In the genomic region with DNA sequence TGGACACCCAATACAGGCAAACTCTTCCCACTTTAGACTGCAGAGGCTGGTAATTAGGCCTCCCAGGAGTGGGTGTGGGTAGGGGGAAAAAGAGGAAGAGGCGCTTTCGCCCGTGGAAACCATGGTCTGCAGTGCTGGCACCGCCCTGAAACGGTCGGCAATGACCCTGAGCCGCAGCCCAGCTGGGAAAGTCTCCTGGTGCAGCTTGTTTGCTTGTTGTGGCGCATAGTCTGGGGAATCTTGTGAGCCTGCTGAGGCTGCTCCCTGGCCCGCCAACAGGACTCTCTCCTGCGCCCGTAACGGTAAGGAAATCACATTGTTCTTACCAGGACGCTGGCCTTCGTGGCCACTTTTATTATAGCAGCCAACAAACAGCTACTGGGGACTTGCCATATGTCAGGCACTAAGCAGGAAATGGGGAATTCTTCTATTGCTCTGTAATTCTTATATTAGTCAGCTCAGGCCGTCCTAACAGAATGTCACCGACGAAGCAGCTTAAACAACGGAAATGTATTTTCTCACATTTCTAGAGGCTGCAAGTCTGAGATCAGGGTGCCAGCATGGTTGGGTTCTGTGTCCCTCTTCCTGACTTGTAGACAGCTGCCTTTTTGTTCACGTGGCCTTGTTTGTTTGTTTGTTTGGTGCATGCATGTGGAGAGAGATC, we compare ENCODE assay signal across 8 cellular contexts. TPM values are rescaled to one million over a fixed set of nuclear protein-coding genes. Genes with fewer than 3 reads are reported as not detected.
A peak's percentile ranks its signal among the peaks of the same experiment; 100 is the strongest.
DNase-seq lines count a peak whose midpoint lies in the region; ATAC-seq and TF ChIP-seq lines count a peak whose summit lies in the region.

No MANE protein-coding gene starts in this region.

- no peak for TF ChIP-seq CTCF in AG09309 (IDR thresholded peaks at IDR 0.05; ENCODE audit: control insufficient read depth, insufficient read depth, low read depth, low read length, missing control alignments)
- TF ChIP-seq CTCF in SK-N-SH (IDR thresholded peaks at IDR 0.05): no peak

- POLR2A ChIA-PET in SK-N-SH (lab: Yijun Ruan, JAX): interaction anchor here (0.6 kb wide), 2 partner anchors 340 to 854 kb away, joined by 3 to 10 read pairs; a partner anchor contains a TSS

- no peaks in the 10 kb centered on the region for H3K9me3 Mint-ChIP-seq in immature natural killer cell
- no peaks in the 10 kb centered on the region for H3K9me3 Mint-ChIP-seq in T-helper 2 cell treated with Interferon-gamma antibody and Interleukin-4, amounts not matched to agents 5 μg/mL and 100 μg/mL, for 36 hours

- H4K20me1 ChIP-seq in SK-N-SH (ENCODE audit: insufficient read depth): no peaks in the 10 kb centered on the region

- ATAC-seq in GM21390 (IDR thresholded peaks at IDR 0.05; ENCODE audit: unreplicated experiment) (peak; percentile 77), HG03159 (IDR thresholded peaks at IDR 0.05; ENCODE audit: unreplicated experiment) (no peak)

- H3K79me2 ChIP-seq in SK-N-SH (ENCODE audit: insufficient read depth): no peaks in the 10 kb centered on the region

- H2AFZ ChIP-seq in SK-N-SH (ENCODE audit: low read depth): peak overlapping the region; percentile 64; the same call in 1 of the 2 replicates

- H3K27me3 ChIP-seq in SK-N-SH (ENCODE audit: insufficient read depth): no peaks in the 10 kb centered on the region

- DNase-seq in AG09309 (ENCODE audit: low read depth): peak; percentile 47
- no peak for DNase-seq in SK-N-SH
- peak; percentile 53 to 59 (median 54) for DNase-seq in immature natural killer cell
- DNase-seq in NCI-H2227 treated with DMSO at 0.1 percent for 48 hours (lab: John Stamatoyannopoulos, UW): no peak
- DNase-seq in T-helper 2 cell treated with Interferon-gamma antibody and Interleukin-4, amounts not matched to agents 5 μg/mL and 100 μg/mL, for 36 hours (ENCODE audit: low spot score): no peak
- DNase-seq in NCI-H1092 (lab: John Stamatoyannopoulos, UW): no peak

- no peak for TF ChIP-seq RAD21 in SK-N-SH (IDR thresholded peaks at IDR 0.05; ENCODE audit: low read length)

- peak overlapping the region in 1 of 2 experiments; percentile 42; a peak in 2 of 4 replicates for H3K27ac ChIP-seq in SK-N-SH (ENCODE audit: low read depth in 2 of 2, low read length in 1 of 2)

- H3F3A ChIP-seq in SK-N-SH (replicated peaks; ENCODE audit: insufficient read depth): no peaks in the 10 kb centered on the region

- H3K9me3 ChIP-seq in SK-N-SH: no peaks in the 10 kb centered on the region

- H3K4me3 ChIP-seq in AG09309 (ENCODE audit: control insufficient read depth, low read depth, low read length) (no peak overlapping the region), SK-N-SH (ENCODE audit: low read depth in 2 of 2, low read length in 1 of 2) (no peak overlapping the region)

- TF ChIP-seq EP300 in SK-N-SH (IDR thresholded peaks at IDR 0.05; ENCODE audit: borderline replicate concordance in 1 of 2, low read depth in 1 of 2, low read length in 1 of 2): no peak

- peaks cover 42 to 43% of the 10 kb centered on the region in 2 donors for H3K4me1 Mint-ChIP-seq in immature natural killer cell
- no peaks in the 10 kb centered on the region for H3K4me1 Mint-ChIP-seq in T-helper 2 cell treated with Interferon-gamma antibody and Interleukin-4, amounts not matched to agents 5 μg/mL and 100 μg/mL, for 36 hours (ENCODE audit: low read depth)

- peak overlapping the region; percentile 84 to 97 (median 94) for H3K27ac Mint-ChIP-seq in immature natural killer cell
- H3K27ac Mint-ChIP-seq in T-helper 2 cell treated with Interferon-gamma antibody and Interleukin-4, amounts not matched to agents 5 μg/mL and 100 μg/mL, for 36 hours: no peak overlapping the region

- peak overlapping the region; percentile 59 to 79 (median 75) for H3K4me3 Mint-ChIP-seq in immature natural killer cell
- H3K4me3 Mint-ChIP-seq in T-helper 2 cell treated with Interferon-gamma antibody and Interleukin-4, amounts not matched to agents 5 μg/mL and 100 μg/mL, for 36 hours: no peak overlapping the region

- H3K36me3 Mint-ChIP-seq in immature natural killer cell: no peaks in the 10 kb centered on the region
- no peaks in the 10 kb centered on the region for H3K36me3 Mint-ChIP-seq in T-helper 2 cell treated with Interferon-gamma antibody and Interleukin-4, amounts not matched to agents 5 μg/mL and 100 μg/mL, for 36 hours (ENCODE audit: low read depth)

- peaks cover 5 to 9% (median 6%) of the 10 kb centered on the region in 3 donors for H3K27me3 Mint-ChIP-seq in immature natural killer cell (ENCODE audit: low read depth in 3 of 3)
- no peaks in the 10 kb centered on the region for H3K27me3 Mint-ChIP-seq in T-helper 2 cell treated with Interferon-gamma antibody and Interleukin-4, amounts not matched to agents 5 μg/mL and 100 μg/mL, for 36 hours (ENCODE audit: low read depth)

- peaks cover 0 to 4% of the 10 kb centered on the region in 2 experiments; a peak in 1 of 4 replicates for H3K4me1 ChIP-seq in SK-N-SH (ENCODE audit: control insufficient read depth in 1 of 2, insufficient read depth in 2 of 2, low read depth in 1 of 2, low read length in 1 of 2)

- H3K36me3 ChIP-seq in SK-N-SH (replicated peaks in 1 of 2; ENCODE audit: control insufficient read depth in 1 of 2, insufficient read depth in 2 of 2, low read length in 1 of 2): no peaks in the 10 kb centered on the region

- no peaks in the 10 kb centered on the region for H3K9me2 ChIP-seq in SK-N-SH

- CTCF ChIA-PET in SK-N-SH (lab: Yijun Ruan, JAX): interaction anchor here (0.7 kb wide), 1 partner anchor 581 kb away, joined by 3 read pairs; no protein-coding TSS in a partner anchor

- H3K4me2 ChIP-seq in SK-N-SH: peak overlapping the region; percentile 30

- H3K9ac ChIP-seq in SK-N-SH: peak overlapping the region; percentile 40; the same call in 1 of the 2 replicates

- WGBS in SK-N-SH (ENCODE audit: low lambda C conversion rate): 27% methylated on average over 14 of the region's 19 CpGs

TF ChIP-seq in SK-N-SH, 30 proteins besides CTCF, POLR2A, EP300 and RAD21:
- no peak for TF ChIP-seq FOXM1 (IDR thresholded peaks at IDR 0.05; ENCODE audit: low read depth)
- TF ChIP-seq TCF12 (IDR thresholded peaks at IDR 0.05): peak; percentile 39; the same call in 1 of the 2 replicates
- TF ChIP-seq, protein P1, sequence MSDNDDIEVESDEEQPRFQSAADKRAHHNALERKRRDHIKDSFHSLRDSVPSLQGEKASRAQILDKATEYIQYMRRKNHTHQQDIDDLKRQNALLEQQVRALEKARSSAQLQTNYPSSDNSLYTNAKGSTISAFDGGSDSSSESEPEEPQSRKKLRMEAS (IDR thresholded peaks at IDR 0.05; ENCODE audit: low read depth): 0 out of 2 replicates have a peak, but pooled peaks have one; percentile 32
- 0 out of 2 replicates have a peak, but pooled peaks have one; percentile 29 for TF ChIP-seq FOSL2 (IDR thresholded peaks at IDR 0.05; ENCODE audit: borderline replicate concordance, low read depth)
- TF ChIP-seq, protein P2, sequence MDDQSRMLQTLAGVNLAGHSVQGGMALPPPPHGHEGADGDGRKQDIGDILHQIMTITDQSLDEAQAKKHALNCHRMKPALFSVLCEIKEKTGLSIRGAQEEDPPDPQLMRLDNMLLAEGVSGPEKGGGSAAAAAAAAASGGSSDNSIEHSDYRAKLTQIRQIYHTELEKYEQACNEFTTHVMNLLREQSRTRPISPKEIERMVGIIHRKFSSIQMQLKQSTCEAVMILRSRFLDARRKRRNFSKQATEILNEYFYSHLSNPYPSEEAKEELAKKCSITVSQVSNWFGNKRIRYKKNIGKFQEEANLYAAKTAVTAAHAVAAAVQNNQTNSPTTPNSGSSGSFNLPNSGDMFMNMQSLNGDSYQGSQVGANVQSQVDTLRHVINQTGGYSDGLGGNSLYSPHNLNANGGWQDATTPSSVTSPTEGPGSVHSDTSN (IDR thresholded peaks at IDR 0.05): peak; percentile 22; the same call in 1 of the 2 replicates

RNA-seq across cellular contexts. Expression of a gene that starts 52.5 kb away (rescaled TPM):
- polyA plus RNA-seq in SK-N-SH (2012; rRNA removed) (5.8 and 12.4 TPM in 2 replicates), immature natural killer cell (100 to 1,000 TPM in 1 of 3 donors, 10 to 100 TPM in 2; 38.8 to 131 (median 60.1) TPM)
- polyA plus RNA-seq in SK-N-SH (2012; cell fraction: cytosol; rRNA removed): 6.6 and 10.2 TPM in 2 replicates
- polyA plus RNA-seq in SK-N-SH (2012; cell fraction: nucleus; rRNA removed): 14.2 and 18.0 TPM in 2 replicates

Comparison
In these comparisons a context has a peak if more than half of its experiments do, and no peak if none do; other contexts are left out.
1. DNase-seq: peak in AG09309 (single experiment) and immature natural killer cell (3 of 3); none in SK-N-SH (single experiment), NCI-H2227 treated with DMSO at 0.1 percent for 48 hours (single experiment), T-helper 2 cell treated with Interferon-gamma antibody and Interleukin-4, amounts not matched to agents 5 μg/mL and 100 μg/mL, for 36 hours (single experiment) and NCI-H1092 (single experiment).